In genomic region chr14:99505089-99505488, GRCh38 we compare ENCODE assay signal across 20 cellular contexts. TPM values are rescaled to one million over a fixed set of nuclear protein-coding genes. Genes with fewer than 3 reads are reported as not detected.
DNase-seq lines count a peak whose midpoint lies in the region; ATAC-seq and TF ChIP-seq lines count a peak whose summit lies in the region.
"Had no signal": no experiment of that assay in that cellular context is flagged by ENCODE, and none has a peak within 500 bp of the region (broad histone marks: within the 10 kb centered on the region; RNA-seq: fewer than 3 reads in every experiment).

No MANE protein-coding gene starts in this region.

- no peaks in the 10 kb centered on the region for H3K9me3 ChIP-seq in DND-41 (ENCODE audit: insufficient read depth, low read length, severe bottlenecking)

- H3K79me2 ChIP-seq in DND-41 (ENCODE audit: insufficient read depth, low read length) = no peaks in the 10 kb centered on the region

- H3K4me2 ChIP-seq in DND-41 (ENCODE audit: insufficient read depth, low read length) = no peak overlapping the region

- CTCF ChIA-PET in WTC11 (lab: Charles Lee) = no interaction called here

- no peak overlapping the region for H3K9ac ChIP-seq in DND-41 (ENCODE audit: low read depth, low read length)

- POLR2A ChIA-PET in WTC11 (lab: Charles Lee) = no interaction called here

- peaks cover 9 to 17% of the 10 kb centered on the region in 2 donors for H3K36me3 Mint-ChIP-seq in activated T-cell treated with anti-CD3 and anti-CD28 coated beads, Interleukin-2, amount 50 U/mL, for 72 hours (ENCODE audit: insufficient read depth in 2 of 2)
- H3K36me3 Mint-ChIP-seq in WTC11 = peaks cover 87% of the 10 kb centered on the region
- H3K36me3 Mint-ChIP-seq in memory B cell = peaks cover 47% of the 10 kb centered on the region

- H3K4me1 ChIP-seq in DND-41 (ENCODE audit: insufficient read depth, low read length) = no peaks in the 10 kb centered on the region

- H3K36me3 ChIP-seq in DND-41 (ENCODE audit: insufficient read depth, low read length) = peaks cover 97% of the 10 kb centered on the region

- peaks cover 9% of the 10 kb centered on the region; the same call in 1 of the 2 replicates for H4K20me1 ChIP-seq in DND-41 (ENCODE audit: insufficient read depth, low read length)

- H2AFZ ChIP-seq in DND-41 (ENCODE audit: low read depth, low read length) = no peak overlapping the region

- DNase-seq in activated T-cell treated with anti-CD3 and anti-CD28 coated beads, Interleukin-2, amount 50 U/mL, for 72 hours = no peak
- DNase-seq in activated T-cell treated with anti-CD3 and anti-CD28 coated beads for 4 hours (no peak), DND-41 (peak; percentile 1), WTC11 (ENCODE audit: low spot score) (no peak), memory B cell (ENCODE audit: low spot score in 2 of 2) (no peak), G401 (ENCODE audit: low spot score) (no peak), NCI-H446 treated with DMSO at 0.1 percent for 48 hours (lab: John Stamatoyannopoulos, UW) (no peak)
- DNase-seq in stimulated activated CD4-positive, alpha-beta T cell treated with anti-CD3 and anti-CD28 coated beads, Interleukin-15, amount 100 ng/mL, for 24 hours = no peak
- DNase-seq: H7, KG1, NCI-H1105, NCI-H146, NCI-H2029, NCI-H2227 treated with DMSO at 0.1 percent for 48 hours, NCI-H510A treated with DMSO at 0.1 percent for 48 hours, NCI-H748 treated with DMSO at 0.1 percent for 48 hours had no signal

- no peak overlapping the region for H3K4me3 Mint-ChIP-seq in activated T-cell treated with anti-CD3 and anti-CD28 coated beads, Interleukin-2, amount 50 U/mL, for 72 hours
- H3K4me3 Mint-ChIP-seq in WTC11 (no peak overlapping the region), memory B cell (no peak overlapping the region)
- H3K4me3 Mint-ChIP-seq: B cell, CD14-positive monocyte had no signal

- no peak for TF ChIP-seq CTCF in DND-41 (IDR thresholded peaks at IDR 0.05; ENCODE audit: borderline replicate concordance, extremely low read depth, low read length, poor library complexity, severe bottlenecking)
- no peak for TF ChIP-seq CTCF in WTC11 (IDR thresholded peaks at IDR 0.05)

- no peaks in the 10 kb centered on the region for H3K9me3 Mint-ChIP-seq in activated T-cell treated with anti-CD3 and anti-CD28 coated beads, Interleukin-2, amount 50 U/mL, for 72 hours
- H3K9me3 Mint-ChIP-seq in WTC11 (no peaks in the 10 kb centered on the region), memory B cell (no peaks in the 10 kb centered on the region)
- H3K9me3 Mint-ChIP-seq: CD14-positive monocyte had no signal

- no peak for ATAC-seq in activated T-cell treated with anti-CD3 and anti-CD28 coated beads, Interleukin-2, amount 50 U/mL, for 72 hours (replicated peaks in 1 of 2)
- ATAC-seq in DND-41 (ENCODE audit: insufficient read depth, low read depth) (no peak), WTC11 (no peak), memory B cell (ENCODE audit: low read depth) (no peak)
- ATAC-seq: Panc1 had no signal

- no peaks in the 10 kb centered on the region for H3K27me3 ChIP-seq in DND-41 (ENCODE audit: insufficient read depth, low read length, poor library complexity)

- peaks cover 4% of the 10 kb centered on the region for H3K4me1 Mint-ChIP-seq in activated T-cell treated with anti-CD3 and anti-CD28 coated beads, Interleukin-2, amount 50 U/mL, for 72 hours (ENCODE audit: low read depth)
- H3K4me1 Mint-ChIP-seq in WTC11 = peaks cover 43% of the 10 kb centered on the region
- no peaks in the 10 kb centered on the region for H3K4me1 Mint-ChIP-seq in memory B cell
- H3K4me1 Mint-ChIP-seq: B cell, CD14-positive monocyte had no signal

- H3K4me3 ChIP-seq in DND-41 (ENCODE audit: low read depth in 1 of 2, low read length in 2 of 2) = no peak overlapping the region

- no peaks in the 10 kb centered on the region for H3K27me3 Mint-ChIP-seq in activated T-cell treated with anti-CD3 and anti-CD28 coated beads, Interleukin-2, amount 50 U/mL, for 72 hours (ENCODE audit: low read depth)
- H3K27me3 Mint-ChIP-seq in WTC11 (ENCODE audit: low read depth) (no peaks in the 10 kb centered on the region), memory B cell (no peaks in the 10 kb centered on the region)
- H3K27me3 Mint-ChIP-seq: B cell had no signal

- in situ Hi-C loops in G401 (cut with HindIII; ENCODE audit: low sequenced_read_pairs) = loop anchor here (10.0 kb wide), 1 partner anchor 110 kb away; no protein-coding TSS in a partner anchor

- peak overlapping the region; percentile 1 for H3K27ac Mint-ChIP-seq in activated T-cell treated with anti-CD3 and anti-CD28 coated beads, Interleukin-2, amount 50 U/mL, for 72 hours
- peak overlapping the region; percentile 67 for H3K27ac Mint-ChIP-seq in WTC11
- H3K27ac Mint-ChIP-seq in memory B cell = peak overlapping the region; percentile 3
- H3K27ac Mint-ChIP-seq: B cell had no signal

- H3K27ac ChIP-seq in DND-41 (ENCODE audit: low read length) = no peak overlapping the region
- H3K27ac ChIP-seq: HL-60 had no signal

TF ChIP-seq in WTC11, 78 proteins besides CTCF, POLR2A, EP300 and RAD21:
- TF ChIP-seq ATF2 (CRISPR knock-in tag; IDR thresholded peaks at IDR 0.05; ENCODE audit: borderline replicate concordance, low read depth) = no peak
- no peak for TF ChIP-seq ELF4 (CRISPR knock-in tag; IDR thresholded peaks at IDR 0.05; ENCODE audit: low read depth)
- no peak for TF ChIP-seq SMAD4 (CRISPR knock-in tag; IDR thresholded peaks at IDR 0.05)
- TF ChIP-seq MLX (CRISPR knock-in tag; IDR thresholded peaks at IDR 0.05) = no peak
- no peak for TF ChIP-seq GTF2I (CRISPR knock-in tag; conservative IDR thresholded peaks at IDR 0.05)
- no peak for TF ChIP-seq ZSCAN18 (CRISPR knock-in tag; IDR thresholded peaks at IDR 0.05)
- TF ChIP-seq MYBL2 (CRISPR knock-in tag; IDR thresholded peaks at IDR 0.05) = no peak
- TF ChIP-seq STAT6 (CRISPR knock-in tag; conservative IDR thresholded peaks at IDR 0.05; ENCODE audit: low read depth) = no peak
- no peak for TF ChIP-seq FOXJ3 (CRISPR knock-in tag; IDR thresholded peaks at IDR 0.05; ENCODE audit: borderline replicate concordance)
TF ChIP-seq in WTC11: peak in this region for 0.

RNA-seq across cellular contexts. Expression of gene CCNK, which starts 23.9 kb away (rescaled TPM):
- total RNA-seq in activated T-cell treated with anti-CD3 and anti-CD28 coated beads, Interleukin-2, amount 50 U/mL, for 72 hours = 10 to 100 TPM; 86.1 to 88.5 TPM
- total RNA-seq in WTC11 (2021) = 70.1 to 84.7 TPM (median 70.3 TPM) in 3 replicates
- 5.9 and 16.7 TPM in 2 replicates for total RNA-seq in G401 (2014; rRNA removed; shearing (Covaris generic))

RNA-seq across cellular contexts. Expression of gene SETD3, which starts 24.4 kb away (rescaled TPM):
- 10 to 100 TPM; 48.0 to 49.6 TPM for total RNA-seq in activated T-cell treated with anti-CD3 and anti-CD28 coated beads, Interleukin-2, amount 50 U/mL, for 72 hours
- total RNA-seq in WTC11 (2021) = 46.9 to 53.1 TPM (median 49.3 TPM) in 3 replicates
- 43.7 and 54.9 TPM in 2 replicates for total RNA-seq in G401 (2014; rRNA removed; shearing (Covaris generic))

Comparison
In these comparisons a context has a peak if more than half of its experiments do, and no peak if none do; other contexts are left out.
1. H3K27ac Mint-ChIP-seq: peak in every context shown above with its lines; median percentile 67 in WTC11; 3 in memory B cell; 1 in activated T-cell treated with anti-CD3 and anti-CD28 coated beads, Interleukin-2, amount 50 U/mL, for 72 hours.